In genomic region chr2:179951680-179952079, GRCh38 we compare ENCODE assay signal across 16 cellular contexts. TPM values are rescaled to one million over a fixed set of nuclear protein-coding genes. Genes with fewer than 3 reads are reported as not detected.
DNase-seq lines count a peak whose midpoint lies in the region; ATAC-seq and TF ChIP-seq lines count a peak whose summit lies in the region.
"Had no signal": no experiment of that assay in that cellular context is flagged by ENCODE, and none has a peak within 500 bp of the region (broad histone marks: within the 10 kb centered on the region; RNA-seq: fewer than 3 reads in every experiment).

No MANE protein-coding gene starts in this region.

- intact Hi-C loops in naive thymus-derived CD4-positive, alpha-beta T cell (cut with micrococcal nuclease) = no loop called here

- no peak overlapping the region for H3K27ac ChIP-seq in naive thymus-derived CD4-positive, alpha-beta T cell (ENCODE audit: low read depth, low read length)
- no peak overlapping the region for H3K27ac ChIP-seq in SK-N-SH (ENCODE audit: low read depth in 2 of 2, low read length in 1 of 2)

- CTCF ChIA-PET in naive thymus-derived CD4-positive, alpha-beta T cell (lab: Charles Lee) = no interaction called here
- CTCF ChIA-PET in activated naive CD4-positive, alpha-beta T cell treated with anti-CD3 and anti-CD28 coated beads, Interleukin-2, amount 10 ng/mL, durations not matched to agents 7 days and 5 days (lab: Charles Lee) = no interaction called here
- CTCF ChIA-PET in SK-N-SH (lab: Yijun Ruan, JAX) = no interaction called here

- H3K4me3 Mint-ChIP-seq in naive thymus-derived CD4-positive, alpha-beta T cell = no peak overlapping the region
- H3K4me3 Mint-ChIP-seq in activated naive CD4-positive, alpha-beta T cell treated with anti-CD3 and anti-CD28 coated beads, Interleukin-2, amount 10 ng/mL, durations not matched to agents 7 days and 5 days = no peak overlapping the region
- H3K4me3 Mint-ChIP-seq: activated CD8-positive, alpha-beta T cell treated with anti-CD3 and anti-CD28 coated beads, Interleukin-2, amount 10 ng/mL, durations not matched to agents 7 days and 5 days; brain; natural killer cell treated with Interleukin-12 subunit alpha and Interleukin-12 subunit beta and Interleukin-15 and Interleukin-18, amount 100 ng/mL, for 72 hours had no signal

- no peak overlapping the region for H2AFZ ChIP-seq in SK-N-SH (ENCODE audit: low read depth)

- H3K36me3 ChIP-seq in naive thymus-derived CD4-positive, alpha-beta T cell (ENCODE audit: control insufficient read depth in 2 of 3, insufficient read depth in 3 of 3, low read length in 3 of 3) = peaks cover 9 to 69% (median 10%) of the 10 kb centered on the region in 3 experiments
- H3K36me3 ChIP-seq in SK-N-SH (replicated peaks in 1 of 2; ENCODE audit: control insufficient read depth in 1 of 2, insufficient read depth in 2 of 2, low read length in 1 of 2) = peaks cover 83 to 84% of the 10 kb centered on the region in 2 experiments

- no peaks in the 10 kb centered on the region for H3K9me3 ChIP-seq in naive thymus-derived CD4-positive, alpha-beta T cell (ENCODE audit: control insufficient read depth in 2 of 3, low read length in 3 of 3)
- no peaks in the 10 kb centered on the region for H3K9me3 ChIP-seq in SK-N-SH

- WGBS in SK-N-SH (ENCODE audit: low lambda C conversion rate) = 100% methylated on average over 1 of the region's 1 CpG

- H3K4me3 ChIP-seq in naive thymus-derived CD4-positive, alpha-beta T cell (ENCODE audit: low read length) = no peak overlapping the region
- H3K4me3 ChIP-seq in SK-N-SH (ENCODE audit: low read depth in 2 of 2, low read length in 1 of 2) = no peak overlapping the region

- H3K9me3 Mint-ChIP-seq in naive thymus-derived CD4-positive, alpha-beta T cell = peaks cover 0 to 1% (median 0%) of the 10 kb centered on the region in 11 donors
- H3K9me3 Mint-ChIP-seq in activated naive CD4-positive, alpha-beta T cell treated with anti-CD3 and anti-CD28 coated beads, Interleukin-2, amount 10 ng/mL, durations not matched to agents 7 days and 5 days = no peaks in the 10 kb centered on the region
- H3K9me3 Mint-ChIP-seq: brain; natural killer cell treated with Interleukin-12 subunit alpha and Interleukin-12 subunit beta and Interleukin-15 and Interleukin-18, amount 100 ng/mL, for 72 hours had no signal

- no peaks in the 10 kb centered on the region for H3K27me3 Mint-ChIP-seq in naive thymus-derived CD4-positive, alpha-beta T cell
- no peaks in the 10 kb centered on the region for H3K27me3 Mint-ChIP-seq in activated naive CD4-positive, alpha-beta T cell treated with anti-CD3 and anti-CD28 coated beads, Interleukin-2, amount 10 ng/mL, durations not matched to agents 7 days and 5 days
- H3K27me3 Mint-ChIP-seq: natural killer cell treated with Interleukin-12 subunit alpha and Interleukin-12 subunit beta and Interleukin-15 and Interleukin-18, amount 100 ng/mL, for 72 hours had no signal

- no peaks in the 10 kb centered on the region for H3K4me1 ChIP-seq in naive thymus-derived CD4-positive, alpha-beta T cell (ENCODE audit: control insufficient read depth in 2 of 2, insufficient read depth in 2 of 2, low read length in 2 of 2)
- H3K4me1 ChIP-seq in SK-N-SH (ENCODE audit: control insufficient read depth in 1 of 2, insufficient read depth in 2 of 2, low read depth in 1 of 2, low read length in 1 of 2) = peaks cover 0 to 5% of the 10 kb centered on the region in 2 experiments; a peak in 2 of 4 replicates

- TF ChIP-seq EP300 in SK-N-SH (IDR thresholded peaks at IDR 0.05; ENCODE audit: borderline replicate concordance in 1 of 2, low read depth in 1 of 2, low read length in 1 of 2) = no peak

- H3K79me2 ChIP-seq in SK-N-SH (ENCODE audit: insufficient read depth) = no peaks in the 10 kb centered on the region

- DNase-seq in MV-4-11 (lab: John Stamatoyannopoulos, UW) (peak; percentile 9), SK-N-SH (no peak)
- DNase-seq in naive thymus-derived CD4-positive, alpha-beta T cell = no peak
- DNase-seq in activated naive CD4-positive, alpha-beta T cell treated with anti-CD3 and anti-CD28 coated beads, Interleukin-2, amount 10 ng/mL, durations not matched to agents 7 days and 5 days = no peak
- DNase-seq: activated CD8-positive, alpha-beta T cell treated with anti-CD3 and anti-CD28 coated beads, Interleukin-2, amount 10 ng/mL, durations not matched to agents 7 days and 5 days; DMS79 treated with DMSO at 0.1 percent for 48 hours; effector CD4-positive, alpha-beta T cell; NCI-H1417; stimulated activated CD4-positive, alpha-beta T cell treated with anti-CD3 and anti-CD28 coated beads, Interleukin-1b, Interleukin-23, amount 100 ng/mL, for 48 hours had no signal

- POLR2A ChIA-PET in naive thymus-derived CD4-positive, alpha-beta T cell (lab: Charles Lee) = interaction anchor here (0.6 kb wide), 1 partner anchor 18 kb away, joined by 3 read pairs; no protein-coding TSS in a partner anchor
- POLR2A ChIA-PET in SK-N-SH (lab: Yijun Ruan, JAX) = no interaction called here

- no peak for TF ChIP-seq RAD21 in SK-N-SH (IDR thresholded peaks at IDR 0.05; ENCODE audit: low read length)

- TF ChIP-seq CTCF in SK-N-SH (IDR thresholded peaks at IDR 0.05) = no peak

- H3F3A ChIP-seq in SK-N-SH (replicated peaks; ENCODE audit: insufficient read depth) = peaks cover 3% of the 10 kb centered on the region

- H3K4me1 Mint-ChIP-seq in naive thymus-derived CD4-positive, alpha-beta T cell = peaks cover 0 to 1% (median 0%) of the 10 kb centered on the region in 7 donors
- no peaks in the 10 kb centered on the region for H3K4me1 Mint-ChIP-seq in activated naive CD4-positive, alpha-beta T cell treated with anti-CD3 and anti-CD28 coated beads, Interleukin-2, amount 10 ng/mL, durations not matched to agents 7 days and 5 days
- H3K4me1 Mint-ChIP-seq: brain had no signal

- H3K9me2 ChIP-seq in SK-N-SH = no peaks in the 10 kb centered on the region

- peaks cover 18 to 55% (median 36%) of the 10 kb centered on the region in 5 donors for H3K36me3 Mint-ChIP-seq in naive thymus-derived CD4-positive, alpha-beta T cell
- peaks cover 44% of the 10 kb centered on the region for H3K36me3 Mint-ChIP-seq in activated naive CD4-positive, alpha-beta T cell treated with anti-CD3 and anti-CD28 coated beads, Interleukin-2, amount 10 ng/mL, durations not matched to agents 7 days and 5 days

- no peaks in the 10 kb centered on the region for H4K20me1 ChIP-seq in SK-N-SH (ENCODE audit: insufficient read depth)

- H3K27ac Mint-ChIP-seq in naive thymus-derived CD4-positive, alpha-beta T cell = peak overlapping the region in 4 of 9 donors; percentile 1 to 19 (median 5)
- H3K27ac Mint-ChIP-seq in activated naive CD4-positive, alpha-beta T cell treated with anti-CD3 and anti-CD28 coated beads, Interleukin-2, amount 10 ng/mL, durations not matched to agents 7 days and 5 days = no peak overlapping the region
- H3K27ac Mint-ChIP-seq: activated CD8-positive, alpha-beta T cell treated with anti-CD3 and anti-CD28 coated beads, Interleukin-2, amount 10 ng/mL, durations not matched to agents 7 days and 5 days; brain; natural killer cell treated with Interleukin-12 subunit alpha and Interleukin-12 subunit beta and Interleukin-15 and Interleukin-18, amount 100 ng/mL, for 72 hours had no signal

- H3K27me3 ChIP-seq in naive thymus-derived CD4-positive, alpha-beta T cell (ENCODE audit: control insufficient read depth in 2 of 2, insufficient read depth in 2 of 2, low read length in 2 of 2) = no peaks in the 10 kb centered on the region
- no peaks in the 10 kb centered on the region for H3K27me3 ChIP-seq in SK-N-SH (ENCODE audit: insufficient read depth)

- ATAC-seq in GM18498 (IDR thresholded peaks at IDR 0.05; ENCODE audit: unreplicated experiment) = peak; percentile 65
- ATAC-seq in GM21381 (IDR thresholded peaks at IDR 0.05; ENCODE audit: unreplicated experiment) = peak; percentile 62
- ATAC-seq in HG02870 (IDR thresholded peaks at IDR 0.05; ENCODE audit: unreplicated experiment) = peak; percentile 71
- no peak for ATAC-seq in naive thymus-derived CD4-positive, alpha-beta T cell
- no peak for ATAC-seq in HG02884 (IDR thresholded peaks at IDR 0.05; ENCODE audit: unreplicated experiment)
- ATAC-seq: activated CD8-positive, alpha-beta T cell treated with anti-CD3 and anti-CD28 coated beads, Interleukin-2, amount 10 ng/mL, durations not matched to agents 7 days and 5 days; natural killer cell treated with Interleukin-12 subunit alpha and Interleukin-12 subunit beta and Interleukin-15 and Interleukin-18, amount 100 ng/mL, for 72 hours; SK-N-SH treated with all-trans-retinoic acid at 6 μM for 48 hours had no signal

- H3K9ac ChIP-seq in SK-N-SH = no peak overlapping the region

- H3K4me2 ChIP-seq in SK-N-SH = no peak overlapping the region

TF ChIP-seq in SK-N-SH, 30 proteins besides CTCF, POLR2A, EP300 and RAD21:
- TF ChIP-seq CHD2 (IDR thresholded peaks at IDR 0.05; ENCODE audit: low read length, partially characterized antibody) (no peak), POLR2AphosphoS5 (IDR thresholded peaks at IDR 0.05; ENCODE audit: low read depth, low read length) (no peak), FOXJ3 (CRISPR knock-in tag; IDR thresholded peaks at IDR 0.05) (no peak), RFX5 (IDR thresholded peaks at IDR 0.05; ENCODE audit: low read length) (no peak), SIN3A (IDR thresholded peaks at IDR 0.05; ENCODE audit: borderline replicate concordance, low read depth, low read length) (no peak), JUND (IDR thresholded peaks at IDR 0.05) (no peak), EZH2phosphoT487 (IDR thresholded peaks at IDR 0.05; ENCODE audit: borderline replicate concordance, low read depth) (no peak)

RNA-seq across cellular contexts. Expression of gene CWC22, which starts 55.4 kb away (rescaled TPM):
- total RNA-seq in naive thymus-derived CD4-positive, alpha-beta T cell = 10 to 100 TPM; 14.4 to 32.0 (median 23.5) TPM
- 10 to 100 TPM; 32.5 to 42.6 TPM for polyA plus RNA-seq in naive thymus-derived CD4-positive, alpha-beta T cell
- polyA plus RNA-seq in SK-N-SH (2012; rRNA removed) = 2.7 and 3.2 TPM in 2 replicates
- 4.5 and 6.7 TPM in 2 replicates for polyA plus RNA-seq in SK-N-SH (2012; cell fraction: cytosol; rRNA removed)
- 3.2 and 6.1 TPM in 2 replicates for polyA plus RNA-seq in SK-N-SH (2012; cell fraction: nucleus; rRNA removed)

Comparison
In these comparisons a context has a peak if more than half of its experiments do, and no peak if none do; other contexts are left out.
1. ATAC-seq: peak in GM18498 (single experiment), GM21381 (single experiment) and HG02870 (single experiment); none in naive thymus-derived CD4-positive, alpha-beta T cell (single experiment) and HG02884 (single experiment).
2. RNA of gene CWC22, which starts 55.4 kb away (polyA plus RNA-seq): 32.5 to 42.6 TPM in naive thymus-derived CD4-positive, alpha-beta T cell; 2.7 to 6.7 TPM in SK-N-SH; every median in the first group is over 4 times any median in the second.